In the genomic region with DNA sequence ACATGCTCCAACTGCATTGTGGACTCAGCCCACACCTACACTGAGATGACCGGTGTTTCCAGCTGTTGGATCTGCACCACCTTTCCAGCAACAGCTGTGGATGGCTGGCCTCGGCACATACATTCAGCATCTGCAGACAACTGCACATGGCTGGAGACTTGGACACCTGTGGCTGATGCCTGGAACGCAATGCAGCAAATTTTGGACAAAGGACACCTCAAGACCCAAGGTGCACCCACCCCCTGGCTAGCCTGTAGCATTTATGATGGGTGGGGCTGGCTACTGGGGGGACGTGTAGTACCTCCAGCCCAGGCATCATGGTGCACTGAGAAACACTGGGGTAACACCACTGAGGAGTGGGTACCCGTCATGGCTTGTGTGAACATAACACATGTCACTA, we compare ENCODE assay signal across 36 cellular contexts. TPM values are rescaled to one million over a fixed set of nuclear protein-coding genes. Genes with fewer than 3 reads are reported as not detected.
"Had no signal": no experiment of that assay in that cellular context is flagged by ENCODE, and none has a peak within 500 bp of the region (broad histone marks: within the 10 kb centered on the region; RNA-seq: fewer than 3 reads in every experiment).

No MANE protein-coding gene starts in this region.

- H3K4me1 ChIP-seq: adrenal gland, body of pancreas, esophagus muscularis mucosa, foreskin keratinocyte, gastrocnemius medialis had no signal

- H3K9me3 Mint-ChIP-seq: activated naive CD4-positive, alpha-beta T cell treated with anti-CD3 and anti-CD28 coated beads, Interleukin-2, amount 50 U/mL, for 24 hours had no signal

- DNase-seq: activated B cell treated with CpG ODN at 0.5 μM for 24 hours; activated CD4-positive, alpha-beta T cell treated with anti-CD3 and anti-CD28 coated beads for 48 hours; activated CD4-positive, alpha-beta T cell treated with anti-CD3 and anti-CD28 coated beads, Interleukin-2, amount 50 U/mL, for 1 hour; activated CD4-positive, alpha-beta T cell treated with anti-CD3 and anti-CD28 coated beads, Interleukin-2, amount 50 U/mL, for 48 hours; activated CD8-positive, alpha-beta memory T cell treated with anti-CD3 and anti-CD28 coated beads for 24 hours; activated CD8-positive, alpha-beta T cell treated with anti-CD3 and anti-CD28 coated beads for 36 hours; activated effector memory CD4-positive, alpha-beta T cell treated with anti-CD3 and anti-CD28 coated beads, Interleukin-2, amount 50 U/mL, for 16 hours; activated naive CD4-positive, alpha-beta T cell treated with anti-CD3 and anti-CD28 coated beads for 36 hours; activated naive CD8-positive, alpha-beta T cell treated with anti-CD3 and anti-CD28 coated beads for 36 hours; activated naive CD8-positive, alpha-beta T cell treated with anti-CD3 and anti-CD28 coated beads, Interleukin-2, amount 50 U/mL, for 24 hours; activated T-cell treated with anti-CD3 and anti-CD28 coated beads, Interleukin-2, amount 50 U/mL, for 1 hour; activated T-cell treated with anti-CD3 and anti-CD28 coated beads, Interleukin-2, amount 50 U/mL, for 48 hours; adrenal gland; amygdala; aorta; body of pancreas; caudate nucleus; cortex of kidney; dermis blood vessel endothelial cell; effector CD4-positive, alpha-beta T cell; effector memory CD8-positive, alpha-beta T cell; erythroblast; foreskin keratinocyte; gastrocnemius medialis; glutamatergic neuron; heart left ventricle; T-helper 17 cell; T1000; WERI-Rb-1 had no signal

- H3K36me3 ChIP-seq: adrenal gland, esophagus muscularis mucosa, gastrocnemius medialis, heart left ventricle, WERI-Rb-1 had no signal

- H3K9me3 ChIP-seq: adrenal gland, body of pancreas, esophagus muscularis mucosa, gastrocnemius medialis had no signal

- H3K36me3 Mint-ChIP-seq: activated naive CD4-positive, alpha-beta T cell treated with anti-CD3 and anti-CD28 coated beads, Interleukin-2, amount 50 U/mL, for 24 hours; activated naive CD8-positive, alpha-beta T cell treated with anti-CD3 and anti-CD28 coated beads for 36 hours had no signal

- H3K4me1 Mint-ChIP-seq: activated B cell treated with CpG ODN at 0.5 μM for 24 hours; activated naive CD4-positive, alpha-beta T cell treated with anti-CD3 and anti-CD28 coated beads, Interleukin-2, amount 50 U/mL, for 24 hours; activated naive CD8-positive, alpha-beta T cell treated with anti-CD3 and anti-CD28 coated beads for 36 hours; activated naive CD8-positive, alpha-beta T cell treated with anti-CD3 and anti-CD28 coated beads, Interleukin-2, amount 50 U/mL, for 24 hours; T-helper 17 cell had no signal

- H3K27ac Mint-ChIP-seq: activated B cell treated with CpG ODN at 0.5 μM for 24 hours; activated CD8-positive, alpha-beta T cell treated with anti-CD3 and anti-CD28 coated beads for 36 hours; activated naive CD4-positive, alpha-beta T cell treated with anti-CD3 and anti-CD28 coated beads for 36 hours; activated naive CD4-positive, alpha-beta T cell treated with anti-CD3 and anti-CD28 coated beads, Interleukin-2, amount 50 U/mL, for 24 hours; activated naive CD8-positive, alpha-beta T cell treated with anti-CD3 and anti-CD28 coated beads for 36 hours; activated naive CD8-positive, alpha-beta T cell treated with anti-CD3 and anti-CD28 coated beads, Interleukin-2, amount 50 U/mL, for 24 hours; activated T-helper 1 cell treated with anti-CD3 and anti-CD28 coated beads, Interleukin-12 subunit alpha, Interleukin-12 subunit beta, Interleukin-2, Interleukin-4 antibody, amounts not matched to agents 30 ng/mL and 10 ng/mL and 1 ng/mL, durations not matched to agents 14 hours and 24 hours and 36 hours; activated T-helper 2 cell treated with anti-CD3 and anti-CD28 coated beads, Interferon-gamma antibody, Interleukin-2, Interleukin-4, amounts not matched to agents 10 μg/mL and 5 μg/mL and 100 μg/mL, durations not matched to agents 14 hours and 24 hours and 36 hours; effector memory CD8-positive, alpha-beta T cell; T-helper 17 cell; T-helper 2 cell treated with Interferon-gamma antibody and Interleukin-4, amounts not matched to agents 5 μg/mL and 100 μg/mL, for 36 hours had no signal

- FAIRE-seq: colon had no signal

- ATAC-seq: activated CD4-positive, CD25-positive, alpha-beta regulatory T cell treated with anti-CD3 and anti-CD28 coated beads, Interleukin-2, amount 50 U/mL, for 24 hours; activated CD8-positive, alpha-beta T cell treated with anti-CD3 and anti-CD28 coated beads for 36 hours; activated naive CD8-positive, alpha-beta T cell treated with anti-CD3 and anti-CD28 coated beads, Interleukin-2, amount 50 U/mL, for 24 hours; body of pancreas; effector memory CD8-positive, alpha-beta T cell; foreskin keratinocyte; gastrocnemius medialis; heart left ventricle; T-helper 17 cell had no signal

- H3K27ac ChIP-seq: adrenal gland, body of pancreas, esophagus muscularis mucosa, foreskin keratinocyte, gastrocnemius medialis, heart left ventricle, WERI-Rb-1 had no signal

- H3K4me3 ChIP-seq: adrenal gland, body of pancreas, esophagus muscularis mucosa, gastrocnemius medialis, heart left ventricle had no signal

- H3K27me3 ChIP-seq: adrenal gland, body of pancreas, esophagus muscularis mucosa, gastrocnemius medialis, heart left ventricle had no signal

- H3K4me3 Mint-ChIP-seq: activated B cell treated with CpG ODN at 0.5 μM for 24 hours; activated CD8-positive, alpha-beta T cell treated with anti-CD3 and anti-CD28 coated beads for 36 hours; activated naive CD4-positive, alpha-beta T cell treated with anti-CD3 and anti-CD28 coated beads for 36 hours; activated naive CD4-positive, alpha-beta T cell treated with anti-CD3 and anti-CD28 coated beads, Interleukin-2, amount 50 U/mL, for 24 hours; activated naive CD8-positive, alpha-beta T cell treated with anti-CD3 and anti-CD28 coated beads for 36 hours; activated naive CD8-positive, alpha-beta T cell treated with anti-CD3 and anti-CD28 coated beads, Interleukin-2, amount 50 U/mL, for 24 hours; activated T-helper 1 cell treated with anti-CD3 and anti-CD28 coated beads, Interleukin-12 subunit alpha, Interleukin-12 subunit beta, Interleukin-2, Interleukin-4 antibody, amounts not matched to agents 30 ng/mL and 10 ng/mL and 1 ng/mL, durations not matched to agents 14 hours and 24 hours and 36 hours; effector memory CD8-positive, alpha-beta T cell; T-helper 17 cell; T-helper 2 cell treated with Interferon-gamma antibody and Interleukin-4, amounts not matched to agents 5 μg/mL and 100 μg/mL, for 36 hours had no signal

RNA-seq across cellular contexts. Expression of a gene that starts 57.3 kb away (rescaled TPM):
- total RNA-seq: activated B cell treated with CpG ODN at 0.5 μM for 24 hours; activated CD8-positive, alpha-beta T cell treated with anti-CD3 and anti-CD28 coated beads for 36 hours; activated naive CD4-positive, alpha-beta T cell treated with anti-CD3 and anti-CD28 coated beads for 36 hours; activated naive CD8-positive, alpha-beta T cell treated with anti-CD3 and anti-CD28 coated beads for 36 hours; activated T-helper 1 cell treated with anti-CD3 and anti-CD28 coated beads, Interleukin-12 subunit alpha, Interleukin-12 subunit beta, Interleukin-2, Interleukin-4 antibody, amounts not matched to agents 30 ng/mL and 10 ng/mL and 1 ng/mL, durations not matched to agents 14 hours and 24 hours and 36 hours; activated T-helper 2 cell treated with anti-CD3 and anti-CD28 coated beads, Interferon-gamma antibody, Interleukin-2, Interleukin-4, amounts not matched to agents 10 μg/mL and 5 μg/mL and 100 μg/mL, durations not matched to agents 14 hours and 24 hours and 36 hours had no signal
